14 cellular contexts compared by ENCODE assay signal in the genomic region with DNA sequence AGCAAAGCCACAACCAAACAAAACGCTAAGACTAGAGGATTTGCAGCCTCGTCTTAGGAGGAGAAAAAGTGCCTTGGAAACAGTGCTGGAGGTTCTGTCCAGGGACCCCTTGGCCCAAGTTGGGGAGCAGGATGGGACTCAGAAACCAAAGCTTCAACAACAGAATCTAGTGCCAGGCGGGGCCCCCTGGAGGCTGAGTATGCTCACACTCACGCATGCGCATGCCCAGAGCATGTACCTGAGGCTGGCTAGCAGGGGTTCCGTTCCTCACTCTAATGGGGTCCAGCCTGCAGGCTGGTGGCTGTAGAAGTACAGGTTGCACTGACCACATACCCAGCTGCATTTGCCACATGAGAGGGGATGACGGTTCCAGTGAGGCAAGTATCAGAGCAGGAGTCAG.
DNase-seq lines count a peak whose midpoint lies in the region; ATAC-seq and TF ChIP-seq lines count a peak whose summit lies in the region.
"Had no signal": no experiment of that assay in that cellular context is flagged by ENCODE, and none has a peak within 500 bp of the region (broad histone marks: within the 10 kb centered on the region; RNA-seq: fewer than 3 reads in every experiment).

No MANE protein-coding gene starts in this region.

- no peaks in the 10 kb centered on the region for H3K4me1 Mint-ChIP-seq in osteocyte (ENCODE audit: unreplicated experiment)
- no peaks in the 10 kb centered on the region for H3K4me1 Mint-ChIP-seq in activated naive CD8-positive, alpha-beta T cell treated with anti-CD3 and anti-CD28 coated beads, Interleukin-2, amount 50 U/mL, for 24 hours
- H3K4me1 Mint-ChIP-seq: activated naive CD4-positive, alpha-beta T cell treated with anti-CD3 and anti-CD28 coated beads, Interleukin-2, amount 50 U/mL, for 24 hours; immature natural killer cell had no signal

- H3K27me3 ChIP-seq in H7 (ENCODE audit: control insufficient read depth, insufficient read depth, low read length): peaks cover 4% of the 10 kb centered on the region; the same call in 1 of the 2 replicates
- H3K27me3 ChIP-seq: Peyer's patch, right atrium auricular region had no signal

- H3K9me3 Mint-ChIP-seq in osteocyte (ENCODE audit: unreplicated experiment): no peaks in the 10 kb centered on the region
- H3K9me3 Mint-ChIP-seq in activated naive CD8-positive, alpha-beta T cell treated with anti-CD3 and anti-CD28 coated beads, Interleukin-2, amount 50 U/mL, for 24 hours: peaks cover 3% of the 10 kb centered on the region
- H3K9me3 Mint-ChIP-seq: activated naive CD4-positive, alpha-beta T cell treated with anti-CD3 and anti-CD28 coated beads, Interleukin-2, amount 50 U/mL, for 24 hours; immature natural killer cell had no signal

- H3K4me3 Mint-ChIP-seq in osteocyte (ENCODE audit: unreplicated experiment): no peak overlapping the region
- H3K4me3 Mint-ChIP-seq in activated naive CD8-positive, alpha-beta T cell treated with anti-CD3 and anti-CD28 coated beads, Interleukin-2, amount 50 U/mL, for 24 hours: no peak overlapping the region
- H3K4me3 Mint-ChIP-seq: activated naive CD4-positive, alpha-beta T cell treated with anti-CD3 and anti-CD28 coated beads, Interleukin-2, amount 50 U/mL, for 24 hours; HFFc6; immature natural killer cell had no signal

- peak; percentile 35 for TF ChIP-seq CTCF in osteocyte (IDR thresholded peaks at IDR 0.05)

- no peak for ATAC-seq in activated naive CD8-positive, alpha-beta T cell treated with anti-CD3 and anti-CD28 coated beads, Interleukin-2, amount 50 U/mL, for 24 hours

- no peak overlapping the region for H3K27ac Mint-ChIP-seq in osteocyte (ENCODE audit: unreplicated experiment)
- H3K27ac Mint-ChIP-seq in activated naive CD8-positive, alpha-beta T cell treated with anti-CD3 and anti-CD28 coated beads, Interleukin-2, amount 50 U/mL, for 24 hours: no peak overlapping the region
- H3K27ac Mint-ChIP-seq: activated naive CD4-positive, alpha-beta T cell treated with anti-CD3 and anti-CD28 coated beads, Interleukin-2, amount 50 U/mL, for 24 hours; HFFc6; immature natural killer cell had no signal

- DNase-seq in Daoy (ENCODE audit: low read depth) (peak; percentile 9), H7 (peak; percentile 62), astrocyte of the hippocampus (ENCODE audit: low read depth, low spot score) (peak; percentile 35), osteocyte (ENCODE audit: extremely low spot score, unreplicated experiment) (no peak), NCI-H446 (lab: John Stamatoyannopoulos, UW) (no peak), OCI-M1 (lab: John Stamatoyannopoulos, UW) (no peak)
- no peak for DNase-seq in activated naive CD8-positive, alpha-beta T cell treated with anti-CD3 and anti-CD28 coated beads, Interleukin-2, amount 50 U/mL, for 24 hours
- DNase-seq: HFFc6, immature natural killer cell, NCI-H187, Peyer's patch, substantia nigra had no signal

- H3K36me3 ChIP-seq in H7 (replicated peaks; ENCODE audit: control insufficient read depth, insufficient read depth, low read length): no peaks in the 10 kb centered on the region
- H3K36me3 ChIP-seq: Peyer's patch, right atrium auricular region had no signal

- no peaks in the 10 kb centered on the region for H3K36me3 Mint-ChIP-seq in osteocyte (ENCODE audit: unreplicated experiment)
- H3K36me3 Mint-ChIP-seq in activated naive CD8-positive, alpha-beta T cell treated with anti-CD3 and anti-CD28 coated beads, Interleukin-2, amount 50 U/mL, for 24 hours (ENCODE audit: low read depth): no peaks in the 10 kb centered on the region
- H3K36me3 Mint-ChIP-seq: activated naive CD4-positive, alpha-beta T cell treated with anti-CD3 and anti-CD28 coated beads, Interleukin-2, amount 50 U/mL, for 24 hours; immature natural killer cell had no signal

- H3K4me3 ChIP-seq in H7 (ENCODE audit: insufficient read depth, low read depth, low read length): no peak overlapping the region
- H3K4me3 ChIP-seq: Peyer's patch, right atrium auricular region had no signal

- H3K27me3 Mint-ChIP-seq in osteocyte (ENCODE audit: unreplicated experiment): peaks cover 41% of the 10 kb centered on the region
- no peaks in the 10 kb centered on the region for H3K27me3 Mint-ChIP-seq in activated naive CD8-positive, alpha-beta T cell treated with anti-CD3 and anti-CD28 coated beads, Interleukin-2, amount 50 U/mL, for 24 hours

Comparison
In these comparisons a context has a peak if more than half of its experiments do, and no peak if none do; other contexts are left out.
1. DNase-seq: peak in Daoy (single experiment), H7 (single experiment) and astrocyte of the hippocampus (single experiment); none in osteocyte (single experiment), NCI-H446 (0 of 2), OCI-M1 (single experiment) and activated naive CD8-positive, alpha-beta T cell treated with anti-CD3 and anti-CD28 coated beads, Interleukin-2, amount 50 U/mL, for 24 hours (single experiment).